2 cellular contexts compared by ENCODE assay signal in the genomic region with DNA sequence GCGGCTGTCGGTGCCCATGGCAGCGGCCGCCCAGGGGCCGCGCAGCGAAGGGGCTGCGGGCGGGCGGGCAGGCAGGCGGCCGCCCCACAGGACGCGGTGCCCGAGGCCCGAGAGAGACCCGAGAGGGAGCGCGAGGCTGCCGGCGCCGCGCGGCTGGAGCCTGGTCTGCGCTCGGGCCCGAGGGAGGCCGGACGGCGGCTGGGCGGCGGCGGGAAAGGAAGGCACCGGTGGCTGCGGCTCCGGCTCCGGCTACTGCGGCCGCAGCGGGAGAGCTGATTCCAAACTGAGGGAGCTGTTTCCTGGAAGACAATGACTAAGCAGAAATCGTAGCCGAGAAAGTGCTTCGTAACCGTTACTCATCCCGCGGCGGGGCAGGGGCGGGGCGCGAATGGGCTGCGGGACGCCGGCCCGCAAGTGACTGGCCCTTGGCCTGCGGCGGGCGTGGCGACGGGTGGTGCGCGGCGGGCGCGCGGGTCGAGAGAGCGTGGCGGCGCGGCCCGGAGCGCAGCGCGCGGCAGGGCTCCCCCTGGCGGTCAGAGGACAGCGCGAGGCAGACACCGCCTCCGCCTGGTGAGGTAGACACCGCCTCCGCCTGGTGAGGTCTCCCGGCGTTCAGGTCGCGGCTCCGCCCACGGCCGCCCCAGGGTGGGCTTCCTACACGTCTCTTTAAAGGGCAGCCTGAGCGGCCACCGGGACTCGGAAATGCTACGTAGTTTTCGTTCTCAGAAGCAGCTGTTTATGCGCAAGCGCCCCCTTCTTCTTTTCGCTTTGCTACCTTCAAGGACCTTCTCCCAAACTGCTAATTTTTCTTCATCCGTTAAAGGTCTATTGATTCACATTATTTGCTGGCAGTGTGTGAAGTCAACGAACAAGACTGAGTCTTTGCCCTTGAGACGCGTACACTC.
TF ChIP-seq lines count a peak whose summit lies in the region.

A gene with protein sequence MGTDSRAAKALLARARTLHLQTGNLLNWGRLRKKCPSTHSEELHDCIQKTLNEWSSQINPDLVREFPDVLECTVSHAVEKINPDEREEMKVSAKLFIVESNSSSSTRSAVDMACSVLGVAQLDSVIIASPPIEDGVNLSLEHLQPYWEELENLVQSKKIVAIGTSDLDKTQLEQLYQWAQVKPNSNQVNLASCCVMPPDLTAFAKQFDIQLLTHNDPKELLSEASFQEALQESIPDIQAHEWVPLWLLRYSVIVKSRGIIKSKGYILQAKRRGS (minus strand): TSS at position 285 of the 905 bp plus-strand sequence. CDS start 267 bp downstream, at position 18.

TF ChIP-seq in HCT116, 20 proteins besides CTCF, POLR2A, EP300 and RAD21:
- no peak for TF ChIP-seq FOSL1 (IDR thresholded peaks at IDR 0.05; ENCODE audit: low read depth)
- TF ChIP-seq EGR1 (IDR thresholded peaks at IDR 0.05; ENCODE audit: low read depth), result peak; percentile 93
- peak; percentile 87 for TF ChIP-seq ZFX (IDR thresholded peaks at IDR 0.05)
- TF ChIP-seq TCF7L2 (IDR thresholded peaks at IDR 0.05; ENCODE audit: borderline replicate concordance, extremely low read depth, insufficient read depth, insufficient read length), result peak; percentile 52
- TF ChIP-seq CBX3 (IDR thresholded peaks at IDR 0.05; ENCODE audit: low read depth), result peak; percentile 71
- no peak for TF ChIP-seq JUND (IDR thresholded peaks at IDR 0.05)
- TF ChIP-seq ELF1 (IDR thresholded peaks at IDR 0.05; ENCODE audit: borderline replicate concordance, low read depth), result no peak
- TF ChIP-seq, protein P1, sequence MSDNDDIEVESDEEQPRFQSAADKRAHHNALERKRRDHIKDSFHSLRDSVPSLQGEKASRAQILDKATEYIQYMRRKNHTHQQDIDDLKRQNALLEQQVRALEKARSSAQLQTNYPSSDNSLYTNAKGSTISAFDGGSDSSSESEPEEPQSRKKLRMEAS (IDR thresholded peaks at IDR 0.05), result peak; percentile 60
- TF ChIP-seq, protein P2, sequence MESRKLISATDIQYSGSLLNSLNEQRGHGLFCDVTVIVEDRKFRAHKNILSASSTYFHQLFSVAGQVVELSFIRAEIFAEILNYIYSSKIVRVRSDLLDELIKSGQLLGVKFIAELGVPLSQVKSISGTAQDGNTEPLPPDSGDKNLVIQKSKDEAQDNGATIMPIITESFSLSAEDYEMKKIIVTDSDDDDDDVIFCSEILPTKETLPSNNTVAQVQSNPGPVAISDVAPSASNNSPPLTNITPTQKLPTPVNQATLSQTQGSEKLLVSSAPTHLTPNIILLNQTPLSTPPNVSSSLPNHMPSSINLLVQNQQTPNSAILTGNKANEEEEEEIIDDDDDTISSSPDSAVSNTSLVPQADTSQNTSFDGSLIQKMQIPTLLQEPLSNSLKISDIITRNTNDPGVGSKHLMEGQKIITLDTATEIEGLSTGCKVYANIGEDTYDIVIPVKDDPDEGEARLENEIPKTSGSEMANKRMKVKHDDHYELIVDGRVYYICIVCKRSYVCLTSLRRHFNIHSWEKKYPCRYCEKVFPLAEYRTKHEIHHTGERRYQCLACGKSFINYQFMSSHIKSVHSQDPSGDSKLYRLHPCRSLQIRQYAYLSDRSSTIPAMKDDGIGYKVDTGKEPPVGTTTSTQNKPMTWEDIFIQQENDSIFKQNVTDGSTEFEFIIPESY (IDR thresholded peaks at IDR 0.05; ENCODE audit: extremely low read depth, insufficient replicate concordance, low read length), result no peak
- TF ChIP-seq EZH2 (IDR thresholded peaks at IDR 0.05), result no peak
- peak; percentile 90 for TF ChIP-seq SIN3A (IDR thresholded peaks at IDR 0.05; ENCODE audit: low read depth)
- no peak for TF ChIP-seq YY1 (IDR thresholded peaks at IDR 0.05; ENCODE audit: extremely low read depth, insufficient replicate concordance, low read depth, low read length)
- TF ChIP-seq POLR2AphosphoS5 (IDR thresholded peaks at IDR 0.05; ENCODE audit: low read depth, low read length), result peak; percentile 62

TF ChIP-seq in SK-N-SH, 30 proteins besides CTCF, POLR2A, EP300 and RAD21 (continued from another document):
- TF ChIP-seq FOXM1 (IDR thresholded peaks at IDR 0.05; ENCODE audit: low read depth) (no peak), NRF1 (IDR thresholded peaks at IDR 0.05; ENCODE audit: low read depth, low read length) (peak; percentile 42; the same call in 1 of the 2 replicates), GABPA (IDR thresholded peaks at IDR 0.05; ENCODE audit: low read depth) (no peak), CHD2 (IDR thresholded peaks at IDR 0.05; ENCODE audit: low read length, partially characterized antibody) (peak; percentile 68), TEAD4 (IDR thresholded peaks at IDR 0.05; ENCODE audit: borderline replicate concordance, insufficient read depth) (no peak), EZH2phosphoT487 (IDR thresholded peaks at IDR 0.05; ENCODE audit: borderline replicate concordance, low read depth) (no peak), SMC3 (IDR thresholded peaks at IDR 0.05; ENCODE audit: low read depth, low read length) (peak; percentile 57; the same call in 1 of the 2 replicates), ELF1 (IDR thresholded peaks at IDR 0.05) (no peak; the same call in 1 of the 2 replicates), NFIC (IDR thresholded peaks at IDR 0.05; ENCODE audit: borderline replicate concordance) (no peak), GATA2 (CRISPR knock-in tag; IDR thresholded peaks at IDR 0.05) (no peak), YY1 (IDR thresholded peaks at IDR 0.05; ENCODE audit: low read depth) (no peak), RFX5 (IDR thresholded peaks at IDR 0.05; ENCODE audit: low read length) (no peak; the same call in 1 of the 2 replicates), SIN3A (IDR thresholded peaks at IDR 0.05; ENCODE audit: borderline replicate concordance, low read depth, low read length) (peak; percentile 55; the same call in 1 of the 2 replicates), POLR2AphosphoS5 (IDR thresholded peaks at IDR 0.05; ENCODE audit: low read depth, low read length) (peak; percentile 63), TAF1 (IDR thresholded peaks at IDR 0.05; ENCODE audit: borderline replicate concordance, low read depth, low read length) (peak; percentile 89), JUND (IDR thresholded peaks at IDR 0.05) (no peak; the same call in 1 of the 2 replicates), MEF2A (IDR thresholded peaks at IDR 0.05; ENCODE audit: borderline replicate concordance, low read depth) (no peak), RXRA (IDR thresholded peaks at IDR 0.05; ENCODE audit: borderline replicate concordance, low read depth) (no peak), FOSL2 (IDR thresholded peaks at IDR 0.05; ENCODE audit: borderline replicate concordance, low read depth) (peak; percentile 61; the same call in 1 of the 2 replicates), TCF12 (IDR thresholded peaks at IDR 0.05) (no peak), MXI1 (IDR thresholded peaks at IDR 0.05; ENCODE audit: low read depth, low read length) (peak; percentile 90; the same call in 1 of the 2 replicates), FOXJ3 (CRISPR knock-in tag; IDR thresholded peaks at IDR 0.05) (no peak)
- TF ChIP-seq, protein P2 (IDR thresholded peaks at IDR 0.05; ENCODE audit: borderline replicate concordance, low read depth), result no peak
- TF ChIP-seq, protein P3, sequence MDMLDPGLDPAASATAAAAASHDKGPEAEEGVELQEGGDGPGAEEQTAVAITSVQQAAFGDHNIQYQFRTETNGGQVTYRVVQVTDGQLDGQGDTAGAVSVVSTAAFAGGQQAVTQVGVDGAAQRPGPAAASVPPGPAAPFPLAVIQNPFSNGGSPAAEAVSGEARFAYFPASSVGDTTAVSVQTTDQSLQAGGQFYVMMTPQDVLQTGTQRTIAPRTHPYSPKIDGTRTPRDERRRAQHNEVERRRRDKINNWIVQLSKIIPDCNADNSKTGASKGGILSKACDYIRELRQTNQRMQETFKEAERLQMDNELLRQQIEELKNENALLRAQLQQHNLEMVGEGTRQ (IDR thresholded peaks at IDR 0.05; ENCODE audit: borderline replicate concordance, low read depth, low read length), result no peak
- TF ChIP-seq, protein P1 (IDR thresholded peaks at IDR 0.05; ENCODE audit: low read depth), result 0 out of 2 replicates have a peak, but pooled peaks have one; percentile 24
- TF ChIP-seq, protein P4, sequence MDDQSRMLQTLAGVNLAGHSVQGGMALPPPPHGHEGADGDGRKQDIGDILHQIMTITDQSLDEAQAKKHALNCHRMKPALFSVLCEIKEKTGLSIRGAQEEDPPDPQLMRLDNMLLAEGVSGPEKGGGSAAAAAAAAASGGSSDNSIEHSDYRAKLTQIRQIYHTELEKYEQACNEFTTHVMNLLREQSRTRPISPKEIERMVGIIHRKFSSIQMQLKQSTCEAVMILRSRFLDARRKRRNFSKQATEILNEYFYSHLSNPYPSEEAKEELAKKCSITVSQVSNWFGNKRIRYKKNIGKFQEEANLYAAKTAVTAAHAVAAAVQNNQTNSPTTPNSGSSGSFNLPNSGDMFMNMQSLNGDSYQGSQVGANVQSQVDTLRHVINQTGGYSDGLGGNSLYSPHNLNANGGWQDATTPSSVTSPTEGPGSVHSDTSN (IDR thresholded peaks at IDR 0.05), result peak; percentile 16; the same call in 1 of the 2 replicates
- TF ChIP-seq, protein P5, sequence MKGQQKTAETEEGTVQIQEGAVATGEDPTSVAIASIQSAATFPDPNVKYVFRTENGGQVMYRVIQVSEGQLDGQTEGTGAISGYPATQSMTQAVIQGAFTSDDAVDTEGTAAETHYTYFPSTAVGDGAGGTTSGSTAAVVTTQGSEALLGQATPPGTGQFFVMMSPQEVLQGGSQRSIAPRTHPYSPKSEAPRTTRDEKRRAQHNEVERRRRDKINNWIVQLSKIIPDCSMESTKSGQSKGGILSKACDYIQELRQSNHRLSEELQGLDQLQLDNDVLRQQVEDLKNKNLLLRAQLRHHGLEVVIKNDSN (IDR thresholded peaks at IDR 0.05; ENCODE audit: borderline replicate concordance, low read depth), result no peak
- TF ChIP-seq, protein P6, sequence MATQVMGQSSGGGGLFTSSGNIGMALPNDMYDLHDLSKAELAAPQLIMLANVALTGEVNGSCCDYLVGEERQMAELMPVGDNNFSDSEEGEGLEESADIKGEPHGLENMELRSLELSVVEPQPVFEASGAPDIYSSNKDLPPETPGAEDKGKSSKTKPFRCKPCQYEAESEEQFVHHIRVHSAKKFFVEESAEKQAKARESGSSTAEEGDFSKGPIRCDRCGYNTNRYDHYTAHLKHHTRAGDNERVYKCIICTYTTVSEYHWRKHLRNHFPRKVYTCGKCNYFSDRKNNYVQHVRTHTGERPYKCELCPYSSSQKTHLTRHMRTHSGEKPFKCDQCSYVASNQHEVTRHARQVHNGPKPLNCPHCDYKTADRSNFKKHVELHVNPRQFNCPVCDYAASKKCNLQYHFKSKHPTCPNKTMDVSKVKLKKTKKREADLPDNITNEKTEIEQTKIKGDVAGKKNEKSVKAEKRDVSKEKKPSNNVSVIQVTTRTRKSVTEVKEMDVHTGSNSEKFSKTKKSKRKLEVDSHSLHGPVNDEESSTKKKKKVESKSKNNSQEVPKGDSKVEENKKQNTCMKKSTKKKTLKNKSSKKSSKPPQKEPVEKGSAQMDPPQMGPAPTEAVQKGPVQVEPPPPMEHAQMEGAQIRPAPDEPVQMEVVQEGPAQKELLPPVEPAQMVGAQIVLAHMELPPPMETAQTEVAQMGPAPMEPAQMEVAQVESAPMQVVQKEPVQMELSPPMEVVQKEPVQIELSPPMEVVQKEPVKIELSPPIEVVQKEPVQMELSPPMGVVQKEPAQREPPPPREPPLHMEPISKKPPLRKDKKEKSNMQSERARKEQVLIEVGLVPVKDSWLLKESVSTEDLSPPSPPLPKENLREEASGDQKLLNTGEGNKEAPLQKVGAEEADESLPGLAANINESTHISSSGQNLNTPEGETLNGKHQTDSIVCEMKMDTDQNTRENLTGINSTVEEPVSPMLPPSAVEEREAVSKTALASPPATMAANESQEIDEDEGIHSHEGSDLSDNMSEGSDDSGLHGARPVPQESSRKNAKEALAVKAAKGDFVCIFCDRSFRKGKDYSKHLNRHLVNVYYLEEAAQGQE (IDR thresholded peaks at IDR 0.05; ENCODE audit: low read depth, low read length), result peak; percentile 15; the same call in 1 of the 2 replicates
- TF ChIP-seq, protein P7, sequence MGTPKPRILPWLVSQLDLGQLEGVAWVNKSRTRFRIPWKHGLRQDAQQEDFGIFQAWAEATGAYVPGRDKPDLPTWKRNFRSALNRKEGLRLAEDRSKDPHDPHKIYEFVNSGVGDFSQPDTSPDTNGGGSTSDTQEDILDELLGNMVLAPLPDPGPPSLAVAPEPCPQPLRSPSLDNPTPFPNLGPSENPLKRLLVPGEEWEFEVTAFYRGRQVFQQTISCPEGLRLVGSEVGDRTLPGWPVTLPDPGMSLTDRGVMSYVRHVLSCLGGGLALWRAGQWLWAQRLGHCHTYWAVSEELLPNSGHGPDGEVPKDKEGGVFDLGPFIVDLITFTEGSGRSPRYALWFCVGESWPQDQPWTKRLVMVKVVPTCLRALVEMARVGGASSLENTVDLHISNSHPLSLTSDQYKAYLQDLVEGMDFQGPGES (IDR thresholded peaks at IDR 0.05; ENCODE audit: low read depth, low read length), result no peak
